Comparison of ENCODE assay signal across 1 cellular context in genomic region chr5:177545487-177546261, GRCh38.
TF ChIP-seq lines count a peak whose summit lies in the region.

No MANE protein-coding gene starts in this region.

TF ChIP-seq in GM23338, 12 proteins besides CTCF, POLR2A, EP300 and RAD21 (continued from another document):
- no peak for TF ChIP-seq ZNF462 (CRISPR knock-in tag; IDR thresholded peaks at IDR 0.05)
- TF ChIP-seq ZNF114 (CRISPR knock-in tag; IDR thresholded peaks at IDR 0.05), result no peak
- TF ChIP-seq ZNF331 (CRISPR knock-in tag; IDR thresholded peaks at IDR 0.05; ENCODE audit: low read depth), result no peak
- no peak for TF ChIP-seq CREB1 (CRISPR knock-in tag; IDR thresholded peaks at IDR 0.05; ENCODE audit: low read depth)
- TF ChIP-seq NANOG (IDR thresholded peaks at IDR 0.05; ENCODE audit: borderline replicate concordance), result no peak
- TF ChIP-seq, protein P1, sequence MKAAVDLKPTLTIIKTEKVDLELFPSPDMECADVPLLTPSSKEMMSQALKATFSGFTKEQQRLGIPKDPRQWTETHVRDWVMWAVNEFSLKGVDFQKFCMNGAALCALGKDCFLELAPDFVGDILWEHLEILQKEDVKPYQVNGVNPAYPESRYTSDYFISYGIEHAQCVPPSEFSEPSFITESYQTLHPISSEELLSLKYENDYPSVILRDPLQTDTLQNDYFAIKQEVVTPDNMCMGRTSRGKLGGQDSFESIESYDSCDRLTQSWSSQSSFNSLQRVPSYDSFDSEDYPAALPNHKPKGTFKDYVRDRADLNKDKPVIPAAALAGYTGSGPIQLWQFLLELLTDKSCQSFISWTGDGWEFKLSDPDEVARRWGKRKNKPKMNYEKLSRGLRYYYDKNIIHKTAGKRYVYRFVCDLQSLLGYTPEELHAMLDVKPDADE (IDR thresholded peaks at IDR 0.05), result no peak
- TF ChIP-seq EZH2 (IDR thresholded peaks at IDR 0.05; ENCODE audit: low read depth, unreplicated experiment), result no peak
- no peak for TF ChIP-seq JUNB (IDR thresholded peaks at IDR 0.05; ENCODE audit: unreplicated experiment)
TF ChIP-seq in GM23338: peak in this region for 0.
